In the genomic region with DNA sequence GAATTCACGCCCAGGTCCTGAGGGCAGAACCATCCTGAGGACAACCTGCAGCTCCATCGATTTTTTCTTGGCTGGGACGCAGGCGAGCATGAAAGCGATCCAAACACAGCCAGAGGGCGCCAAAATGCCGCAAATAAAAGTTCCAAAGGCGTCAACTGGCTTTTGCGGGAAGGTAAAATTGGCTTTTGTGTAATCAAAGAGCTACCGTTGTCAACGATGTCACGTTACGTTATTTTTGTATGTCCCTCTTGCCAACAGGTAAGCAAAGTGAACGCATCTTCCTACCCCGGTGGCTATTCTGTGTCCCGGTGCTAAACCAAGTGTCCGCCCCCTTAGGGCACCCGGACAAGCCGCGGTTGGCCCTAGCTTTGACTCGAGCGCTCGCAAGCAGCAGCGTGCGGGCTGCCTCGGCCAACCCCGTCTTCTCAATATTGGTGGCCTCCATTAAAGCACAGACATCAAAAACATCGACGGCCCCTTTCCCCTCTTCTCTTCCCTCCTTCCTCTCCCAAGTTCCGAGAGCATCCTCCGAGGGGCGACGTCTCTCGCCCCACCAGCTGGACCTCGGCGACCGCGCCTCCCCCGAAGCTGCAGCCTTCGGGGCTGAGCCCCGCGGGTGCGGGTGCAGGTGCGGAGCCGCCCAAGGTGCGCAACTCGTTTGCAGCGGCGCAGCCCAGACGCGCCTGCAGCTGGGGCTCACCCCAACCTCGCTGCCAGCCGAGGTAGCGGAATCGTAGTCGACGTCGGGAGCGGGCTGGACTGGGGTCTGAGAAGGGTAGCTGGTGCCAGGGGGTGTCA, we compare ENCODE assay signal across 8 cellular contexts. TPM values are rescaled to one million over a fixed set of nuclear protein-coding genes. Genes with fewer than 3 reads are reported as not detected.
A peak's percentile ranks its signal among the peaks of the same experiment; 100 is the strongest.
DNase-seq lines count a peak whose midpoint lies in the region; ATAC-seq, FAIRE-seq and TF ChIP-seq lines count a peak whose summit lies in the region.

No MANE protein-coding gene starts in this region.

- peak; percentile 80 for FAIRE-seq in K562 (lab: Jason Lieb, UNC)

- H3K4me1 Mint-ChIP-seq in activated CD4-positive, alpha-beta T cell treated with anti-CD3 and anti-CD28 coated beads for 36 hours: peaks cover 14% of the 10 kb centered on the region

- no peak overlapping the region for H3K9ac ChIP-seq in K562 (ENCODE audit: insufficient read depth in 1 of 2, low read depth in 2 of 2, low read length in 2 of 2)

- H3K36me3 Mint-ChIP-seq in activated CD4-positive, alpha-beta T cell treated with anti-CD3 and anti-CD28 coated beads for 36 hours (ENCODE audit: low read depth): no peaks in the 10 kb centered on the region

- DNase-seq in activated CD4-positive, alpha-beta T cell treated with anti-CD3 and anti-CD28 coated beads for 36 hours: peak; percentile 81
- no peak for DNase-seq in activated CD4-positive, alpha-beta T cell treated with anti-CD3 and anti-CD28 coated beads for 1 hour
- DNase-seq in NB4 (ENCODE audit: low read depth) (peak; percentile 90), SK-MEL-5 (ENCODE audit: low read depth, low spot score) (peak; percentile 89), K562 (ENCODE audit: extremely low read depth in 1 of 4, low spot score in 3 of 4) (peak; percentile 21 to 62 (median 30)), hypothalamus (lab: John Stamatoyannopoulos, UW) (peak in 50 of 51 donors; percentile 23 to 86 (median 62)), putamen (ENCODE audit: low spot score) (peak; percentile 83)

- H3K27ac Mint-ChIP-seq in activated CD4-positive, alpha-beta T cell treated with anti-CD3 and anti-CD28 coated beads for 36 hours: no peak overlapping the region

- no peaks in the 10 kb centered on the region for H3K27me3 ChIP-seq in K562 (ENCODE audit: control insufficient read depth in 2 of 2, insufficient read depth in 2 of 2, low read length in 2 of 2)

- in situ Hi-C loops in SK-MEL-5 (cut with HindIII; ENCODE audit: low pct_unique_long_range_greater_than_20kb, low sequenced_read_pairs): no loop called here
- in situ Hi-C loops in K562 (cut with MboI): loop anchor here (5.0 kb wide), 1 partner anchor 1091 kb away; no protein-coding TSS in a partner anchor

- peaks cover 0 to 7% of the 10 kb centered on the region in 2 experiments; a peak in 1 of 5 replicates for H3K4me1 ChIP-seq in K562 (replicated peaks in 1 of 2; ENCODE audit: control insufficient read depth in 2 of 2, insufficient read depth in 2 of 2, low read length in 2 of 2)

- H2AFZ ChIP-seq in K562 (ENCODE audit: low read depth, low read length): no peak overlapping the region

- H3K4me2 ChIP-seq in K562 (ENCODE audit: insufficient read depth, low read length): no peak overlapping the region

- TF ChIP-seq RAD21 in K562 (CRISPR knock-in tag; conservative IDR thresholded peaks at IDR 0.05 in 1 of 2, IDR thresholded peaks at IDR 0.05 in 1 of 2): peak; percentile 80 to 87

- POLR2A ChIA-PET in activated CD4-positive, alpha-beta T cell treated with anti-CD3 and anti-CD28 coated beads for 36 hours (lab: Charles Lee): no interaction called here
- POLR2A ChIA-PET in K562 (lab: Yijun Ruan, JAX): interaction anchor here (0.7 kb wide), 1 partner anchor 25 kb away, joined by 4 read pairs; no protein-coding TSS in a partner anchor

- no peak overlapping the region for H3K27ac ChIP-seq in K562 (ENCODE audit: extremely low read depth, low read depth, low read length)

- TF ChIP-seq CTCF in NB4 (IDR thresholded peaks at IDR 0.05; ENCODE audit: low read depth, low read length) (peak; percentile 63), K562 (IDR thresholded peaks at IDR 0.05 in 2 of 3, conservative IDR thresholded peaks at IDR 0.05 in 1 of 3; ENCODE audit: insufficient read depth in 2 of 3, low read depth in 1 of 3, low read length in 3 of 3) (peak; percentile 55 to 79 (median 74))

- H4K20me1 ChIP-seq in K562 (replicated peaks; ENCODE audit: control insufficient read depth, insufficient read depth, low read length): no peaks in the 10 kb centered on the region

- WGBS in K562 (ENCODE audit: insufficient coverage, low coverage, missing lambda C conversion rate): 38% methylated on average over 56 of the region's 59 CpGs

- no peaks in the 10 kb centered on the region for H3K79me2 ChIP-seq in K562 (ENCODE audit: control insufficient read depth, insufficient read depth, low read length)

- no TSS peak for BruUV-seq in K562 (replicated peaks; lab: Mats Ljungman, UMichigan)

- no peaks in the 10 kb centered on the region for H3K9me1 ChIP-seq in K562 (ENCODE audit: control insufficient read depth, insufficient read depth, low read length)

- ATAC-seq in activated CD4-positive, alpha-beta T cell treated with anti-CD3 and anti-CD28 coated beads for 36 hours: peak; percentile 53
- peak; percentile 35 for ATAC-seq in HG02759 (IDR thresholded peaks at IDR 0.05; ENCODE audit: unreplicated experiment)
- peak; percentile 73 for ATAC-seq in K562

- intact Hi-C loops in activated CD4-positive, alpha-beta T cell treated with anti-CD3 and anti-CD28 coated beads for 36 hours (cut with DNase I, micrococcal nuclease): loop anchor here (1.0 kb wide), 3 partner anchors 1066 to 1098 kb away; no protein-coding TSS in a partner anchor
- intact Hi-C loops in K562 (cut with micrococcal nuclease): loop anchor here (1.0 kb wide), 1 partner anchor 1098 kb away; no protein-coding TSS in a partner anchor

- CTCF ChIA-PET in activated CD4-positive, alpha-beta T cell treated with anti-CD3 and anti-CD28 coated beads for 36 hours (lab: Charles Lee): interaction anchor here (0.7 to 3.1 kb wide), 16 partner anchors 13 to 1099 kb away, joined by 3 to 21 read pairs (median 3); no protein-coding TSS in a partner anchor
- CTCF ChIA-PET in K562 (lab: Yijun Ruan, JAX; ENCODE audit: low intra/inter-chr PET ratio): interaction anchor here (1.7 kb wide), 1 partner anchor 1098 kb away, joined by 12 read pairs; no protein-coding TSS in a partner anchor

- H3K36me3 ChIP-seq in K562 (ENCODE audit: control insufficient read depth, insufficient read depth, low read length): no peaks in the 10 kb centered on the region

- no peaks in the 10 kb centered on the region for H3K9me3 ChIP-seq in K562 (replicated peaks; ENCODE audit: control insufficient read depth, insufficient read depth, low read depth, low read length)

- H3K4me3 ChIP-seq in NB4 (ENCODE audit: low read depth, low read length) (peak overlapping the region; percentile 46), K562 (no peak overlapping the region)

- H3K4me3 Mint-ChIP-seq in activated CD4-positive, alpha-beta T cell treated with anti-CD3 and anti-CD28 coated beads for 36 hours: peak overlapping the region; percentile 42

- TF ChIP-seq EP300 in K562 (IDR thresholded peaks at IDR 0.05; ENCODE audit: low read length): no peak

- peaks cover 35% of the 10 kb centered on the region for H3K27me3 Mint-ChIP-seq in activated CD4-positive, alpha-beta T cell treated with anti-CD3 and anti-CD28 coated beads for 36 hours

- H3K9me3 Mint-ChIP-seq in activated CD4-positive, alpha-beta T cell treated with anti-CD3 and anti-CD28 coated beads for 36 hours (ENCODE audit: low read depth): no peaks in the 10 kb centered on the region

- TF ChIP-seq POLR2A in NB4 (IDR thresholded peaks at IDR 0.05; ENCODE audit: extremely low read depth, insufficient read length) (no peak), K562 (conservative IDR thresholded peaks at IDR 0.05) (no peak)

TF ChIP-seq in K562, 482 proteins besides CTCF, POLR2A, EP300 and RAD21 (continues in another document):
- TF ChIP-seq MAZ (CRISPR knock-in tag; conservative IDR thresholded peaks at IDR 0.05 in 1 of 2, IDR thresholded peaks at IDR 0.05 in 1 of 2): no peak
- no peak for TF ChIP-seq MAFF (IDR thresholded peaks at IDR 0.05; ENCODE audit: low read length)
- TF ChIP-seq PRPF4 (IDR thresholded peaks at IDR 0.05; ENCODE audit: insufficient read depth, low read depth, low read length, poor library complexity, severe bottlenecking): no peak
- no peak for TF ChIP-seq ZNF175 (CRISPR knock-in tag; IDR thresholded peaks at IDR 0.05; ENCODE audit: low read depth)
- 0 out of 4 replicates have a peak, but pooled peaks of 1 of the 2 experiments have one; percentile 11 for TF ChIP-seq RCOR1 (IDR thresholded peaks at IDR 0.05; ENCODE audit: borderline replicate concordance in 1 of 2, low read depth in 2 of 2, low read length in 2 of 2)
- no peak for TF ChIP-seq WHSC1 (IDR thresholded peaks at IDR 0.05; ENCODE audit: low read length)
- TF ChIP-seq PHF8 (IDR thresholded peaks at IDR 0.05; ENCODE audit: borderline replicate concordance, low read length): no peak
- TF ChIP-seq ILK (tag; IDR thresholded peaks at IDR 0.05; ENCODE audit: borderline replicate concordance, low read depth): no peak
- TF ChIP-seq ZNF23 (CRISPR knock-in tag; IDR thresholded peaks at IDR 0.05): no peak

RNA-seq across cellular contexts. Expression of gene BASP1, which starts 1.1 kb away (rescaled TPM):
- total RNA-seq in activated CD4-positive, alpha-beta T cell treated with anti-CD3 and anti-CD28 coated beads for 36 hours: 1 to 10 TPM; 1.3 to 1.6 TPM
- 1.7 and 2.7 TPM in 2 replicates for total RNA-seq in SK-MEL-5 (2014; rRNA removed; shearing (Covaris generic))
- polyA plus RNA-seq in SK-MEL-5 (2015; cell fraction: cytosol; rRNA removed): 6.7 and 9.8 TPM in 2 replicates
- polyA plus RNA-seq in SK-MEL-5 (2015; cell fraction: nucleus; rRNA removed): 0.35 and 0.54 TPM in 2 replicates
- total RNA-seq in K562 (2011; cell fraction: chromatin; rRNA removed; ENCODE audit: low replicate concordance): not detected in 2 replicates
- total RNA-seq in K562 (2011; cell fraction: nucleolus; rRNA removed): not detected in 2 replicates
- total RNA-seq in K562 (2011; cell fraction: nucleoplasm; rRNA removed): not detected in 2 replicates
- total RNA-seq in K562 (2014; rRNA removed) (not detected in 2 replicates), K562 (2014; rRNA removed; fragmentation: Illumina TruSeq; extraction: Trizol) (not detected in 2 replicates), K562 (2015; rRNA removed; fragmentation: Illumina TruSeq; extraction: Trizol) (not detected in 2 replicates), K562 (2021) (0.18 and 0.22 TPM in 2 replicates)
- polyA plus RNA-seq in K562 (2011; rRNA removed) (not detected in 2 replicates), K562 (2014; fragmentation: Illumina TruSeq; extraction: Trizol) (0.10 TPM in 1 of 2 replicates, not detected in the other), K562 (2014; fragmentation: Nextera tagmentation; extraction: Ambion mirVana) (not detected), K562 (2014; rRNA removed) (not detected in 2 replicates)
- not detected in 2 replicates for polyA plus RNA-seq in K562 (2011; cell fraction: cytosol; rRNA removed)
- polyA plus RNA-seq in K562 (2011; cell fraction: nucleus; rRNA removed): not detected in 2 replicates
- polyA plus RNA-seq in K562 (2012): not detected in 2 replicates
- polyA minus RNA-seq in K562 (2011; rRNA and poly(A)+ RNA removed): not detected in 2 replicates
- polyA minus RNA-seq in K562 (2011; cell fraction: cytosol; rRNA and poly(A)+ RNA removed): 1.8 and 4.6 TPM in 2 replicates
- 1.2 TPM in 2 replicates for polyA minus RNA-seq in K562 (2011; cell fraction: nucleus; rRNA and poly(A)+ RNA removed)
